15 cellular contexts compared by ENCODE assay signal in genomic region chr2:85839461-85839860, GRCh38.
"Had no signal": no experiment of that assay in that cellular context is flagged by ENCODE, and none has a peak within 500 bp of the region (broad histone marks: within the 10 kb centered on the region; RNA-seq: fewer than 3 reads in every experiment).

No MANE protein-coding gene starts in this region.

- H3K4me1 ChIP-seq: gastroesophageal sphincter, transverse colon had no signal

- H3K9me3 ChIP-seq: gastroesophageal sphincter, transverse colon had no signal

- H3K27me3 ChIP-seq: gastroesophageal sphincter, hepatocyte, neutrophil, transverse colon had no signal

- H3K27ac Mint-ChIP-seq: brain, mesothelial cell of epicardium had no signal

- H3K4me3 Mint-ChIP-seq: brain; mesothelial cell of epicardium; stimulated activated effector memory CD8-positive, alpha-beta T cell treated with anti-CD3 and anti-CD28 coated beads, Interleukin-12 subunit alpha, Interleukin-12 subunit beta, amount 100 ng/mL, for 72 hours had no signal

- ATAC-seq: gastroesophageal sphincter had no signal

- H3K27ac ChIP-seq: epithelial cell of prostate, gastroesophageal sphincter, hepatocyte, neutrophil, transverse colon had no signal

- H3K4me3 ChIP-seq: gastroesophageal sphincter, hepatocyte, smooth muscle cell, transverse colon had no signal

- H3K4me1 Mint-ChIP-seq: brain, mesothelial cell of epicardium had no signal

- H3K36me3 ChIP-seq: neutrophil had no signal

- DNase-seq: activated CD4-positive, alpha-beta T cell treated with anti-CD3 and anti-CD28 coated beads for 1 hour; activated naive CD4-positive, alpha-beta T cell treated with anti-CD3 and anti-CD28 coated beads, Interleukin-2, amount 50 U/mL, for 16 hours; amygdala; effector memory CD4-positive, alpha-beta T cell; posterior cingulate gyrus; T1000; transverse colon had no signal
